19 cellular contexts compared by ENCODE assay signal in genomic region chr13:81771948-81772347, GRCh38.
"Had no signal": no experiment of that assay in that cellular context is flagged by ENCODE, and none has a peak within 500 bp of the region (broad histone marks: within the 10 kb centered on the region; RNA-seq: fewer than 3 reads in every experiment).

No MANE protein-coding gene starts in this region.

- H3K27me3 ChIP-seq: colonic mucosa, neutrophil, right atrium auricular region, sigmoid colon, stomach, transverse colon had no signal

- DNase-seq: colonic mucosa; dermis blood vessel endothelial cell; erythroblast; foreskin melanocyte; head of caudate nucleus; hippocampal formation; naive thymus-derived CD4-positive, alpha-beta T cell; nephron progenitor cell; sigmoid colon; stimulated activated CD4-positive, alpha-beta T cell treated with anti-CD3 and anti-CD28 coated beads, Interleukin-2, amount 100 ng/mL, for 24 hours; stimulated activated CD4-positive, alpha-beta T cell treated with anti-CD3 and anti-CD28 coated beads, Interleukin-4, amount 100 ng/mL, for 4 hours; stimulated activated naive CD4-positive, alpha-beta T cell; stomach; substantia nigra; transverse colon had no signal

- H3K9me3 Mint-ChIP-seq: nephron progenitor cell had no signal

- H3K4me1 Mint-ChIP-seq: naive thymus-derived CD4-positive, alpha-beta T cell; nephron progenitor cell had no signal

- H3K27ac ChIP-seq: colonic mucosa, neutrophil, right atrium auricular region, sigmoid colon, skin epidermis, thoracic aorta, transverse colon had no signal

- H3K36me3 ChIP-seq: colonic mucosa, neutrophil, right atrium auricular region, sigmoid colon, stomach, thoracic aorta, transverse colon had no signal

- H3K36me3 Mint-ChIP-seq: naive thymus-derived CD4-positive, alpha-beta T cell had no signal

- H3K4me1 ChIP-seq: colonic mucosa, right atrium auricular region, sigmoid colon, transverse colon had no signal

- H3K27ac Mint-ChIP-seq: naive thymus-derived CD4-positive, alpha-beta T cell; nephron progenitor cell had no signal

- H3K9me3 ChIP-seq: neutrophil, right atrium auricular region, sigmoid colon, stomach, thoracic aorta, transverse colon had no signal

- H3K27me3 Mint-ChIP-seq: naive thymus-derived CD4-positive, alpha-beta T cell had no signal

- H3K4me3 Mint-ChIP-seq: naive thymus-derived CD4-positive, alpha-beta T cell; nephron progenitor cell had no signal

- ATAC-seq: naive thymus-derived CD4-positive, alpha-beta T cell had no signal

- H3K4me3 ChIP-seq: colonic mucosa, right atrium auricular region, sigmoid colon, skin epidermis, stomach, thoracic aorta, transverse colon had no signal
